Comparison of ENCODE assay signal across 8 cellular contexts in the genomic region with DNA sequence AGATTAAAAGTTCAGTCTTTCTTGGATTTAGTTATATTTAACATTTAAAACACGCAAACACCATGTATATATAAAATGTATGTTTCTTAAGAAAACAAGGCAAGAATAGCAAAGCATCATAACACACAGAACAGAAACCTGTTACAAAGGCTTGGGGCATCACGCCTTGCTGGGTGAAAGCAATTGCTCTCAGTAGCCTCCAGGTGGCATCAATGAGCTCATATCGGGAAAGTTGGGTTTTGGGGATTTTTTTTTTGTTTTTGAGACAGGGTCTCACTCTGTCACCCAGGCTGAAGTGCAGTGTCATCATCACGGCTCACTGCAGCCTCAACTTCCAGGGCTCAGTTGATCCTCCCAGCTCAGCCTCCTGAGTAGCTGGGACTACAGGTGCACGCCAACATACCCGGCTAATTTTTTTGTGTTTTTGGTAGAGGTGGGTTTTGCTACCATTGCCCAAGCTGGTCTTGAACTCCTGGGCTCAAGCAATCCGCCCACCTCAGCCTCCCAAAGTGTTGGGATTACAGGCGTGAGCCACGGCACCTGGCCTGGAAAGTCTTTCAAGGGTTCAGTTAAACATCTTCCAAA. TPM values are rescaled to one million over a fixed set of nuclear protein-coding genes. Genes with fewer than 3 reads are reported as not detected.
DNase-seq lines count a peak whose midpoint lies in the region; ATAC-seq and FAIRE-seq lines count a peak whose summit lies in the region.

No MANE protein-coding gene starts in this region.

- H3K27me3 Mint-ChIP-seq in activated naive CD4-positive, alpha-beta T cell treated with anti-CD3 and anti-CD28 coated beads for 36 hours (ENCODE audit: low read depth) = no peaks in the 10 kb centered on the region

- peak; percentile 87 for FAIRE-seq in A204.1 (lab: Jason Lieb, UNC)

- H3K27ac Mint-ChIP-seq in activated naive CD4-positive, alpha-beta T cell treated with anti-CD3 and anti-CD28 coated beads for 36 hours = no peak overlapping the region

- peaks cover 24% of the 10 kb centered on the region for H3K36me3 Mint-ChIP-seq in activated naive CD4-positive, alpha-beta T cell treated with anti-CD3 and anti-CD28 coated beads for 36 hours (ENCODE audit: low read depth)

- DNase-seq in ELR (ENCODE audit: low read depth) (peak; percentile 73), NCI-H1930 (lab: John Stamatoyannopoulos, UW) (peak; percentile 4 to 14), left ventricle myocardium superior (no peak), C1 segment of cervical spinal cord (lab: John Stamatoyannopoulos, UW) (no peak)
- DNase-seq in activated naive CD4-positive, alpha-beta T cell treated with anti-CD3 and anti-CD28 coated beads for 36 hours = peak; percentile 62
- DNase-seq in stimulated activated CD4-positive, alpha-beta T cell treated with anti-CD3 and anti-CD28 coated beads, Interleukin-15, amount 100 ng/mL, for 24 hours = peak; percentile 37

- H3K4me3 Mint-ChIP-seq in activated naive CD4-positive, alpha-beta T cell treated with anti-CD3 and anti-CD28 coated beads for 36 hours = no peak overlapping the region

- no peaks in the 10 kb centered on the region for H3K9me3 Mint-ChIP-seq in activated naive CD4-positive, alpha-beta T cell treated with anti-CD3 and anti-CD28 coated beads for 36 hours

- intact Hi-C loops in activated naive CD4-positive, alpha-beta T cell treated with anti-CD3 and anti-CD28 coated beads for 36 hours (cut with micrococcal nuclease) = loop anchor here (1.0 kb wide), 1 partner anchor 213 kb away; no protein-coding TSS in a partner anchor
- intact Hi-C loops in left ventricle myocardium superior (cut with micrococcal nuclease) = loop anchor here (5.0 kb wide), 1 partner anchor 212 kb away; no protein-coding TSS in a partner anchor

- ATAC-seq in left ventricle myocardium superior (peak; percentile 24), HG03565 (IDR thresholded peaks at IDR 0.05; ENCODE audit: unreplicated experiment) (no peak)

- CTCF ChIA-PET in activated naive CD4-positive, alpha-beta T cell treated with anti-CD3 and anti-CD28 coated beads for 36 hours (lab: Charles Lee) = interaction anchor here (0.6 to 1.9 kb wide), 22 partner anchors 11 to 1553 kb away, joined by 3 to 10 read pairs (median 4); no protein-coding TSS in a partner anchor

- H3K4me1 Mint-ChIP-seq in activated naive CD4-positive, alpha-beta T cell treated with anti-CD3 and anti-CD28 coated beads for 36 hours (ENCODE audit: low read depth) = peaks cover 9% of the 10 kb centered on the region

RNA-seq across cellular contexts. Expression of gene CYB5D2, which starts 56.9 kb away (rescaled TPM):
- 1 to 10 TPM; 7.2 to 8.1 TPM for total RNA-seq in activated naive CD4-positive, alpha-beta T cell treated with anti-CD3 and anti-CD28 coated beads for 36 hours
- total RNA-seq in left ventricle myocardium superior = 6.8 TPM

RNA-seq across cellular contexts. Expression of gene ZZEF1, which starts 57.1 kb away (rescaled TPM):
- 10 to 100 TPM; 35.4 to 37.2 TPM for total RNA-seq in activated naive CD4-positive, alpha-beta T cell treated with anti-CD3 and anti-CD28 coated beads for 36 hours
- 33.5 TPM for total RNA-seq in left ventricle myocardium superior

Comparison
In these comparisons a context has a peak if more than half of its experiments do, and no peak if none do; other contexts are left out.
1. DNase-seq: peak in ELR (single experiment), NCI-H1930 (2 of 2), activated naive CD4-positive, alpha-beta T cell treated with anti-CD3 and anti-CD28 coated beads for 36 hours (single experiment) and stimulated activated CD4-positive, alpha-beta T cell treated with anti-CD3 and anti-CD28 coated beads, Interleukin-15, amount 100 ng/mL, for 24 hours (single experiment); none in left ventricle myocardium superior (single experiment) and C1 segment of cervical spinal cord (0 of 14).